In genomic region chr4:112589207-112589606, GRCh38 we compare ENCODE assay signal across 17 cellular contexts. TPM values are rescaled to one million over a fixed set of nuclear protein-coding genes. Genes with fewer than 3 reads are reported as not detected.
A peak's percentile ranks its signal among the peaks of the same experiment; 100 is the strongest.
DNase-seq lines count a peak whose midpoint lies in the region; ATAC-seq, FAIRE-seq and TF ChIP-seq lines count a peak whose summit lies in the region.
"Had no signal": no experiment of that assay in that cellular context is flagged by ENCODE, and none has a peak within 500 bp of the region (broad histone marks: within the 10 kb centered on the region; RNA-seq: fewer than 3 reads in every experiment).

No MANE protein-coding gene starts in this region.

- no peak overlapping the region for H2BK15ac ChIP-seq in mesendoderm (replicated peaks; ENCODE audit: low read depth)

- ATAC-seq in GM21619 (IDR thresholded peaks at IDR 0.05; ENCODE audit: unreplicated experiment) (no peak), HG03108 (IDR thresholded peaks at IDR 0.05; ENCODE audit: unreplicated experiment) (no peak)
- ATAC-seq: activated CD8-positive, alpha-beta T cell treated with anti-CD3 and anti-CD28 coated beads for 36 hours; upper lobe of right lung had no signal

- CTCF ChIA-PET in HEK293T (lab: Yijun Ruan, JAX): interaction anchor here (1.5 kb wide), 1 partner anchor 16 kb away, joined by 3 read pairs; no protein-coding TSS in a partner anchor

- H3K27me3 ChIP-seq in bronchial epithelial cell (ENCODE audit: control insufficient read depth, insufficient read depth, low read length) (no peaks in the 10 kb centered on the region), mesendoderm (ENCODE audit: insufficient read depth, low read length, poor library complexity) (no peaks in the 10 kb centered on the region)
- H3K27me3 ChIP-seq: ascending aorta, upper lobe of right lung had no signal

- no peak overlapping the region for H3K4ac ChIP-seq in mesendoderm (ENCODE audit: low read depth, low read length)

- no peak overlapping the region for H3K56ac ChIP-seq in mesendoderm (ENCODE audit: low read length)

- POLR2A ChIA-PET in HEK293T (lab: Yijun Ruan, JAX): no interaction called here

- no peak overlapping the region for H2BK120ac ChIP-seq in mesendoderm (ENCODE audit: low read depth, low read length)

- no peak overlapping the region for H4K8ac ChIP-seq in mesendoderm (ENCODE audit: low read depth, low read length)

- H3K4me1 ChIP-seq in mesendoderm (ENCODE audit: control insufficient read depth, low read depth, low read length): no peaks in the 10 kb centered on the region
- H3K4me1 ChIP-seq: ascending aorta, upper lobe of right lung had no signal

- H3K79me2 ChIP-seq in mesendoderm (ENCODE audit: control insufficient read depth, insufficient read depth, low read length): no peaks in the 10 kb centered on the region

- H3K27ac ChIP-seq in mesendoderm (ENCODE audit: low read depth, low read length): no peak overlapping the region
- H3K27ac ChIP-seq: ascending aorta, C4-2B, upper lobe of right lung had no signal

- H3K4me3 ChIP-seq in bronchial epithelial cell (ENCODE audit: low read depth, low read length) (no peak overlapping the region), mesendoderm (ENCODE audit: low read length) (no peak overlapping the region)
- H3K4me3 ChIP-seq: ascending aorta, upper lobe of right lung had no signal

- no peak overlapping the region for H3K4me2 ChIP-seq in mesendoderm (ENCODE audit: low read length)

- H3K18ac ChIP-seq in mesendoderm (ENCODE audit: low read length): no peak overlapping the region

- H3K79me1 ChIP-seq in mesendoderm (ENCODE audit: low read length): no peaks in the 10 kb centered on the region

- H2BK5ac ChIP-seq in mesendoderm (ENCODE audit: low read length): no peak overlapping the region

- peak; percentile 60 for DNase-seq in EH (ENCODE audit: low read depth)
- DNase-seq in M059J (ENCODE audit: low read depth): peak; percentile 37
- peak; percentile 35 for DNase-seq in bronchial epithelial cell (ENCODE audit: low read depth)
- DNase-seq in mesendoderm: peak; percentile 48
- DNase-seq in HEK293T (ENCODE audit: extremely low spot score): no peak
- no peak for DNase-seq in T-helper 1 cell
- DNase-seq: activated CD8-positive, alpha-beta T cell treated with anti-CD3 and anti-CD28 coated beads for 36 hours; effector CD8-positive, alpha-beta T cell; head of caudate nucleus; NCI-H2081; SIG-M5; stimulated activated CD4-positive, alpha-beta T cell treated with anti-CD3 and anti-CD28 coated beads, Interleukin-2, amount 100 ng/mL, for 48 hours; upper lobe of right lung had no signal

- H3K36me3 ChIP-seq in bronchial epithelial cell (ENCODE audit: control insufficient read depth, insufficient read depth, low read length) (no peaks in the 10 kb centered on the region), mesendoderm (ENCODE audit: control insufficient read depth, insufficient read depth, low read length) (no peaks in the 10 kb centered on the region)
- H3K36me3 ChIP-seq: ascending aorta, upper lobe of right lung had no signal

- no peak for TF ChIP-seq CTCF in bronchial epithelial cell (IDR thresholded peaks at IDR 0.05; ENCODE audit: insufficient read depth, low read length, severe bottlenecking)

- H2AK5ac ChIP-seq in mesendoderm (ENCODE audit: low read length): no peak overlapping the region

- no peak overlapping the region for H3K9ac ChIP-seq in mesendoderm (ENCODE audit: low read length)

- FAIRE-seq in bronchial epithelial cell (lab: Jason Lieb, UNC): no peak

- no peak overlapping the region for H3K23ac ChIP-seq in mesendoderm (ENCODE audit: low read length)

- H4K5ac ChIP-seq in mesendoderm (ENCODE audit: low read length): no peak overlapping the region

TF ChIP-seq in HEK293T, 16 proteins besides CTCF, POLR2A, EP300 and RAD21:
- TF ChIP-seq ELF4 (IDR thresholded peaks at IDR 0.05) (no peak), FOXK2 (IDR thresholded peaks at IDR 0.05) (no peak), HDGF (IDR thresholded peaks at IDR 0.05; ENCODE audit: borderline replicate concordance) (no peak), SUZ12 (IDR thresholded peaks at IDR 0.05) (no peak), SP1 (IDR thresholded peaks at IDR 0.05) (no peak), FOXM1 (IDR thresholded peaks at IDR 0.05; ENCODE audit: borderline replicate concordance) (no peak), PKNOX1 (IDR thresholded peaks at IDR 0.05) (no peak), BHLHE40 (IDR thresholded peaks at IDR 0.05; ENCODE audit: borderline replicate concordance) (no peak), L3MBTL2 (conservative IDR thresholded peaks at IDR 0.05) (no peak), ARNT (IDR thresholded peaks at IDR 0.05) (no peak), LEF1 (IDR thresholded peaks at IDR 0.05; ENCODE audit: borderline replicate concordance) (no peak), ZNF384 (IDR thresholded peaks at IDR 0.05) (no peak), FOXA1 (IDR thresholded peaks at IDR 0.05) (no peak), TARDBP (IDR thresholded peaks at IDR 0.05) (no peak), CTBP1 (IDR thresholded peaks at IDR 0.05; ENCODE audit: borderline replicate concordance) (no peak)

RNA-seq across cellular contexts. Expression of gene ZGRF1, which starts 47.5 kb away (rescaled TPM):
- total RNA-seq in M059J (2014; rRNA removed; shearing (Covaris generic)): 2.2 and 7.1 TPM in 2 replicates
- total RNA-seq in bronchial epithelial cell: 1.2 and 2.4 TPM in 2 replicates
- polyA plus RNA-seq in mesendoderm (2013, experiment 1 of 2): 28.8 TPM
- polyA plus RNA-seq in mesendoderm (2013, experiment 2 of 2): 27.5 TPM

RNA-seq across cellular contexts. Expression of gene LARP7, which starts 47.7 kb away (rescaled TPM):
- total RNA-seq in M059J (2014; rRNA removed; shearing (Covaris generic)): 17.1 and 23.5 TPM in 2 replicates
- total RNA-seq in bronchial epithelial cell: 14.2 and 27.8 TPM in 2 replicates
- 135 TPM for polyA plus RNA-seq in mesendoderm (2013, experiment 1 of 2)
- 145 TPM for polyA plus RNA-seq in mesendoderm (2013, experiment 2 of 2)

Comparison
In these comparisons a context has a peak if more than half of its experiments do, and no peak if none do; other contexts are left out.
1. DNase-seq: peak in EH (single experiment), M059J (single experiment), bronchial epithelial cell (single experiment) and mesendoderm (single experiment); none in HEK293T (single experiment) and T-helper 1 cell (0 of 5).